In the genomic region with DNA sequence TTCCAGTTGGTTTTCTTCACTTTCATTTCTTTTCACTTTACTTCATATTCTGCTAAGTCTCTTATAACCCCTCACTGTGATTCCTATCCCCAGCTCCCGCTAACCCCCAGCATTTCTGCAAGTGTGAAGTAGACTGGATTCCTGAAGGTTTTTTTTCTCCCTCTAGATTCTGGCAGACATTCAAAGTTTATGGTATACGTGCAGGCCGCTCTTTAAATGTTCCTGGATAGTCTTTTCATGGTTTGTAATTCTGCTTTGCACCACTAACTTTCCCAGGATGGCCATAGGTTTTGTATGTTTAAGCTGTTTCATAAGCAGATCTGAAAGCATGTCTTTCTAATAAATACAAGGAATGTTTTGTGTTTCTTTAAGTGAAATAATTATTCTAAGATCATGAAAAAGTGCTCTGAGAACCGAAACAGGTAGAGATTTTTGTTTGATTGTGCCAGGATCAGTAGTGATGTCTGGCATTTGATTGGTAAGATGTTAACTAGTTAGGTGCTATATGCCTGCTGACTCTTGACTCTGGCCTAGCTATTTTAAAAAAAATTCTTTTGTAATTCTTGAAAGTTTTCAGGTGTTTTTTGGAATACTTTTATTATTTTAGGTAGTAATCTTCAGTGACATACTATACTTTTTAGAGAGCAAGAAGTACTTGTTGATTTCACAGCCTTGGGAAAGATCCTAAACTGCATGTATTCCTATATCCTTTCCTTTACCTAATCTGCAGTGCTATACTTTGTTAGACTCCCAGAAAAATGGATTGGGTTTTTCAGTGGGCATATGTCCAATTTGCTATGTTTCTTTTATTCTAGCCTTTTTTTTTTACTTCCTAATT, we compare ENCODE assay signal across 19 cellular contexts. TPM values are rescaled to one million over a fixed set of nuclear protein-coding genes. Genes with fewer than 3 reads are reported as not detected.
DNase-seq lines count a peak whose midpoint lies in the region; ATAC-seq, FAIRE-seq and TF ChIP-seq lines count a peak whose summit lies in the region.
"Had no signal": no experiment of that assay in that cellular context is flagged by ENCODE, and none has a peak within 500 bp of the region (broad histone marks: within the 10 kb centered on the region; RNA-seq: fewer than 3 reads in every experiment).

No MANE protein-coding gene starts in this region.

- peak overlapping the region; percentile 16 to 74 (median 31) for H3K27ac Mint-ChIP-seq in CD4-positive, CD25-positive, alpha-beta regulatory T cell
- peak overlapping the region; percentile 30 to 75 for H3K27ac Mint-ChIP-seq in effector memory CD8-positive, alpha-beta T cell
- peak overlapping the region in 7 of 9 donors; percentile 24 to 86 (median 47) for H3K27ac Mint-ChIP-seq in naive thymus-derived CD4-positive, alpha-beta T cell
- H3K27ac Mint-ChIP-seq: activated CD4-positive, alpha-beta memory T cell treated with anti-CD3 and anti-CD28 coated beads, Interleukin-2, amount 10 ng/mL, durations not matched to agents 7 days and 5 days had no signal

- H3K4me3 ChIP-seq in CD4-positive, CD25-positive, alpha-beta regulatory T cell (ENCODE audit: low read depth, low read length), result no peak overlapping the region
- H3K4me3 ChIP-seq in naive thymus-derived CD4-positive, alpha-beta T cell (ENCODE audit: low read length), result no peak overlapping the region
- H3K4me3 ChIP-seq: GM23248, left lung, right lobe of liver had no signal

- peaks cover 23% of the 10 kb centered on the region for H3K4me1 ChIP-seq in CD4-positive, CD25-positive, alpha-beta regulatory T cell (ENCODE audit: control insufficient read depth, insufficient read depth, low read length, poor library complexity, severe bottlenecking)
- H3K4me1 ChIP-seq in naive thymus-derived CD4-positive, alpha-beta T cell (ENCODE audit: control insufficient read depth in 2 of 2, insufficient read depth in 2 of 2, low read length in 2 of 2), result peaks cover 5 to 7% of the 10 kb centered on the region in 2 donors

- peak; percentile 16 for FAIRE-seq in RCC 7860 (lab: Jason Lieb, UNC)
- FAIRE-seq: TTC549 had no signal

- no peak for DNase-seq in CD4-positive, CD25-positive, alpha-beta regulatory T cell
- DNase-seq in RCC 7860 (ENCODE audit: low spot score) (no peak), posterior vena cava (ENCODE audit: low spot score) (no peak), RWPE1 (ENCODE audit: low spot score) (no peak), dermis blood vessel endothelial cell (no peak)
- no peak for DNase-seq in effector memory CD8-positive, alpha-beta T cell
- no peak for DNase-seq in naive thymus-derived CD4-positive, alpha-beta T cell
- DNase-seq: activated CD4-positive, alpha-beta memory T cell treated with anti-CD3 and anti-CD28 coated beads, Interleukin-2, amount 10 ng/mL, durations not matched to agents 7 days and 5 days; GM23248; left lung; NCI-H1417; NCI-H2171 treated with DMSO at 0.1 percent for 48 hours; NCI-H774; right lobe of liver; stimulated activated CD4-positive, alpha-beta T cell treated with anti-CD3 and anti-CD28 coated beads, Interleukin-2, amount 100 ng/mL, for 48 hours had no signal

- no peak for ATAC-seq in CD4-positive, CD25-positive, alpha-beta regulatory T cell (ENCODE audit: low read depth in 2 of 2)
- no peak for ATAC-seq in effector memory CD8-positive, alpha-beta T cell (replicated peaks)
- ATAC-seq in naive thymus-derived CD4-positive, alpha-beta T cell, result no peak
- no peak for ATAC-seq in HG03175 (IDR thresholded peaks at IDR 0.05; ENCODE audit: unreplicated experiment)
- ATAC-seq: left lung, right lobe of liver, SK-N-SH treated with all-trans-retinoic acid at 6 μM for 48 hours had no signal

- H3K4me1 Mint-ChIP-seq in CD4-positive, CD25-positive, alpha-beta regulatory T cell, result peaks cover 32 to 73% (median 57%) of the 10 kb centered on the region in 4 donors
- peaks cover 35 to 44% of the 10 kb centered on the region in 2 donors for H3K4me1 Mint-ChIP-seq in effector memory CD8-positive, alpha-beta T cell (ENCODE audit: low read depth in 2 of 2)
- H3K4me1 Mint-ChIP-seq in naive thymus-derived CD4-positive, alpha-beta T cell, result peaks cover 45 to 82% (median 70%) of the 10 kb centered on the region in 7 donors

- H3K4me3 Mint-ChIP-seq in CD4-positive, CD25-positive, alpha-beta regulatory T cell, result peak overlapping the region in 3 of 4 donors; percentile 8 to 70 (median 9)
- H3K4me3 Mint-ChIP-seq in effector memory CD8-positive, alpha-beta T cell, result no peak overlapping the region
- peak overlapping the region in 8 of 10 donors; percentile 5 to 52 (median 31) for H3K4me3 Mint-ChIP-seq in naive thymus-derived CD4-positive, alpha-beta T cell
- H3K4me3 Mint-ChIP-seq: activated CD4-positive, alpha-beta memory T cell treated with anti-CD3 and anti-CD28 coated beads, Interleukin-2, amount 10 ng/mL, durations not matched to agents 7 days and 5 days had no signal

- no peak overlapping the region for H3K27ac ChIP-seq in CD4-positive, CD25-positive, alpha-beta regulatory T cell (ENCODE audit: insufficient read depth, low read length, poor library complexity, severe bottlenecking)
- H3K27ac ChIP-seq in naive thymus-derived CD4-positive, alpha-beta T cell (ENCODE audit: low read depth, low read length), result peak overlapping the region; percentile 12
- no peak overlapping the region for H3K27ac ChIP-seq in RWPE1
- H3K27ac ChIP-seq: GM23248, KMS-11, left lung, right lobe of liver had no signal

- H3K36me3 Mint-ChIP-seq in CD4-positive, CD25-positive, alpha-beta regulatory T cell, result peaks cover 7% of the 10 kb centered on the region
- H3K36me3 Mint-ChIP-seq in effector memory CD8-positive, alpha-beta T cell (ENCODE audit: insufficient read depth), result peaks cover 9% of the 10 kb centered on the region
- peaks cover 0 to 3% (median 0%) of the 10 kb centered on the region in 5 donors for H3K36me3 Mint-ChIP-seq in naive thymus-derived CD4-positive, alpha-beta T cell

- no peaks in the 10 kb centered on the region for H3K27me3 Mint-ChIP-seq in CD4-positive, CD25-positive, alpha-beta regulatory T cell
- H3K27me3 Mint-ChIP-seq in effector memory CD8-positive, alpha-beta T cell, result no peaks in the 10 kb centered on the region
- no peaks in the 10 kb centered on the region for H3K27me3 Mint-ChIP-seq in naive thymus-derived CD4-positive, alpha-beta T cell
- H3K27me3 Mint-ChIP-seq: activated CD4-positive, alpha-beta memory T cell treated with anti-CD3 and anti-CD28 coated beads, Interleukin-2, amount 10 ng/mL, durations not matched to agents 7 days and 5 days had no signal

- POLR2A ChIA-PET in naive thymus-derived CD4-positive, alpha-beta T cell (lab: Charles Lee), result no interaction called here
- POLR2A ChIA-PET in RWPE1 (lab: Yijun Ruan, JAX; ENCODE audit: low non-redundant PET), result no interaction called here

- TF ChIP-seq CTCF in RWPE1 (conservative IDR thresholded peaks at IDR 0.05; ENCODE audit: low read depth), result no peak

- H3K27me3 ChIP-seq in CD4-positive, CD25-positive, alpha-beta regulatory T cell (ENCODE audit: control insufficient read depth, insufficient read depth, low read length), result no peaks in the 10 kb centered on the region
- no peaks in the 10 kb centered on the region for H3K27me3 ChIP-seq in naive thymus-derived CD4-positive, alpha-beta T cell (ENCODE audit: control insufficient read depth in 2 of 2, insufficient read depth in 2 of 2, low read length in 2 of 2)
- H3K27me3 ChIP-seq: left lung, right lobe of liver had no signal

- H3K9me3 ChIP-seq in CD4-positive, CD25-positive, alpha-beta regulatory T cell (ENCODE audit: control insufficient read depth in 2 of 2, low read length in 2 of 2), result no peaks in the 10 kb centered on the region
- no peaks in the 10 kb centered on the region for H3K9me3 ChIP-seq in naive thymus-derived CD4-positive, alpha-beta T cell (ENCODE audit: control insufficient read depth in 2 of 3, low read length in 3 of 3)
- H3K9me3 ChIP-seq: left lung, right lobe of liver had no signal

- no peaks in the 10 kb centered on the region for H3K36me3 ChIP-seq in CD4-positive, CD25-positive, alpha-beta regulatory T cell (ENCODE audit: control insufficient read depth, insufficient read depth, low read length)
- H3K36me3 ChIP-seq in naive thymus-derived CD4-positive, alpha-beta T cell (ENCODE audit: control insufficient read depth in 2 of 3, insufficient read depth in 3 of 3, low read length in 3 of 3), result no peaks in the 10 kb centered on the region
- H3K36me3 ChIP-seq: left lung, right lobe of liver had no signal

- peaks cover 0 to 1% (median 0%) of the 10 kb centered on the region in 7 donors for H3K9me3 Mint-ChIP-seq in CD4-positive, CD25-positive, alpha-beta regulatory T cell
- H3K9me3 Mint-ChIP-seq in effector memory CD8-positive, alpha-beta T cell, result no peaks in the 10 kb centered on the region
- no peaks in the 10 kb centered on the region for H3K9me3 Mint-ChIP-seq in naive thymus-derived CD4-positive, alpha-beta T cell
- H3K9me3 Mint-ChIP-seq: activated CD4-positive, alpha-beta memory T cell treated with anti-CD3 and anti-CD28 coated beads, Interleukin-2, amount 10 ng/mL, durations not matched to agents 7 days and 5 days had no signal

- CTCF ChIA-PET in naive thymus-derived CD4-positive, alpha-beta T cell (lab: Charles Lee), result no interaction called here
- CTCF ChIA-PET in RWPE1 (lab: Yijun Ruan, JAX), result interaction anchor here (0.6 kb wide), 1 partner anchor 38 kb away, joined by 3 read pairs; no protein-coding TSS in a partner anchor

- intact Hi-C loops in naive thymus-derived CD4-positive, alpha-beta T cell (cut with micrococcal nuclease), result loop anchor here in 1 of 2 donors (2.0 kb wide), 1 partner anchor 29 kb away; a partner anchor contains a TSS
- intact Hi-C loops in posterior vena cava (cut with DNase I), result no loop called here

RNA-seq across cellular contexts. Expression of a gene that starts 29.7 kb away (rescaled TPM):
- total RNA-seq in CD4-positive, CD25-positive, alpha-beta regulatory T cell, result 22.8 TPM
- 10 to 100 TPM in 1 of 4 donors, 1 to 10 TPM in 3; 7.6 to 11.2 (median 8.8) TPM for polyA plus RNA-seq in CD4-positive, CD25-positive, alpha-beta regulatory T cell
- total RNA-seq in naive thymus-derived CD4-positive, alpha-beta T cell, result 10 to 100 TPM; 22.8 to 41.9 (median 30.0) TPM
- polyA plus RNA-seq in naive thymus-derived CD4-positive, alpha-beta T cell, result 1 to 10 TPM; 8.3 to 8.8 TPM
- total RNA-seq in posterior vena cava, result 10 to 100 TPM; 19.9 to 22.6 TPM
- total RNA-seq in dermis blood vessel endothelial cell, result 21.6 and 44.6 TPM in 2 replicates

Comparison
In these comparisons a context has a peak if more than half of its experiments do, and no peak if none do; other contexts are left out.
1. H3K4me3 Mint-ChIP-seq: peak in CD4-positive, CD25-positive, alpha-beta regulatory T cell (3 of 4) and naive thymus-derived CD4-positive, alpha-beta T cell (8 of 10); none in effector memory CD8-positive, alpha-beta T cell (0 of 2).
2. Peak in every context shown above with its lines, with median percentiles within 50 percentile points of each other: H3K27ac Mint-ChIP-seq.